Comparison of ENCODE assay signal across 15 cellular contexts in the genomic region with DNA sequence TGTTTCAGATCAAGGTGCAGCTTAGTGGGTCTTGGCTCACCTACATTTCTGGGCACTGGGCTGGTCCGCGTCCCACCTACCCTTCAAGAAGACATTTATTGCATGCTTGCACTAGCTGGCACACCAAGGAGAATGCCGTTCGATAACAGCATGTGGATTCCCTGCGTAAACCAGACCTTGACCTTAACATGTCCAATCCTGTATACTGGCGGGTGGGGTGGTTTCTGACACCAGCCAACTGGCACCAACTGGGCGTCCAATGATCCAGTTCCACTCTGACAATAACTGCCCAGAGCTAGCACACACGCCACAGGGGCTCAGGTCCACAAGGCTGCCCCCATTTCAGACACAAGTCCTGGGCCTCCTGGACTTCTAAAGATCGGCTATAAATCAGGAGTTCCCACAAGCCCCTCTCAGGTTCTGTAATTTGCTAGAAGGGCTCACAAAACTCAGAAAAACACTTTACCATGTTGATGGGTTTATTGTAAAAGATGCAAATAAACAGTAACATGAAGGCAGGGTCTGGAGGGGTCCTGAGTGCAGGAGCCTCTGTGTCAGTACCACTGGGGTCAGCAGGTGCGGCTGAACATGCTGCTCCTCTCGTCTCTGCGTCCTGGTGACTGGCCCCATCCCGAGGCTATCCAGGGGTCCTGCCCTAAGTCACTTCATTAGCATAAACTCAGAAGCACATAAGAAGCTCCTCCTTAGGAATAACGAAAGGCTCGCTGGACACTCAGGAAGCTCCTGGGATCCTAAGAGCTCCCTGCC.
DNase-seq lines count a peak whose midpoint lies in the region; ATAC-seq and TF ChIP-seq lines count a peak whose summit lies in the region.
"Had no signal": no experiment of that assay in that cellular context is flagged by ENCODE, and none has a peak within 500 bp of the region (broad histone marks: within the 10 kb centered on the region; RNA-seq: fewer than 3 reads in every experiment).

No MANE protein-coding gene starts in this region.

- intact Hi-C loops in heart right ventricle (cut with DNase I) (no loop called here), Right ventricle myocardium inferior (cut with DNase I) (no loop called here), natural killer cell (cut with micrococcal nuclease) (no loop called here)

- in situ Hi-C loops in brain microvascular endothelial cell (cut with HindIII; ENCODE audit: low pct_ligation_motif_present, low sequenced_read_pairs), result no loop called here

- no peaks in the 10 kb centered on the region for H3K36me3 Mint-ChIP-seq in natural killer cell

- no peak for TF ChIP-seq POLR2A in gastroesophageal sphincter (IDR thresholded peaks at IDR 0.05)

- H3K36me3 ChIP-seq in heart right ventricle (no peaks in the 10 kb centered on the region), gastroesophageal sphincter (peaks cover 0 to 9% of the 10 kb centered on the region in 2 donors), parathyroid adenoma (ENCODE audit: control insufficient read depth, insufficient read depth, low read length) (no peaks in the 10 kb centered on the region), brain microvascular endothelial cell (replicated peaks) (no peaks in the 10 kb centered on the region)
- H3K36me3 ChIP-seq: SJSA1 had no signal

- 75 to 79% methylated on average over 15 of the region's 15 CpGs for WGBS in heart right ventricle, 2 donors
- 84 to 90% methylated on average over 6 of the region's 15 CpGs for WGBS in gastroesophageal sphincter (ENCODE audit: low coverage in 1 of 2), 2 donors

- peaks cover 39% of the 10 kb centered on the region for H3K79me2 ChIP-seq in parathyroid adenoma

- no peak for TF ChIP-seq EP300 in gastroesophageal sphincter (IDR thresholded peaks at IDR 0.05)

- H3K9me3 ChIP-seq in heart right ventricle (no peaks in the 10 kb centered on the region), gastroesophageal sphincter (no peaks in the 10 kb centered on the region), parathyroid adenoma (ENCODE audit: control insufficient read depth, low read length) (no peaks in the 10 kb centered on the region)
- H3K9me3 ChIP-seq: SJSA1 had no signal

- peaks cover 10 to 93% (median 36%) of the 10 kb centered on the region in 9 donors for H3K4me1 ChIP-seq in heart right ventricle
- peaks cover 0 to 77% (median 24%) of the 10 kb centered on the region in 3 donors for H3K4me1 ChIP-seq in gastroesophageal sphincter
- peaks cover 12% of the 10 kb centered on the region for H3K4me1 ChIP-seq in parathyroid adenoma
- H3K4me1 ChIP-seq: SJSA1 had no signal

- H3K9me3 Mint-ChIP-seq in natural killer cell, result no peaks in the 10 kb centered on the region

- H3K27me3 Mint-ChIP-seq in natural killer cell (ENCODE audit: low read depth in 2 of 2), result no peaks in the 10 kb centered on the region
- H3K27me3 Mint-ChIP-seq: CD4-positive, CD25-positive, alpha-beta regulatory T cell had no signal

- no peak overlapping the region for H3K27ac Mint-ChIP-seq in natural killer cell
- H3K27ac Mint-ChIP-seq: CD4-positive, CD25-positive, alpha-beta regulatory T cell had no signal

- H3K4me3 ChIP-seq in heart right ventricle, result no peak overlapping the region
- H3K4me3 ChIP-seq in gastroesophageal sphincter, result no peak overlapping the region
- H3K4me3 ChIP-seq in parathyroid adenoma (ENCODE audit: low read depth, low read length), result no peak overlapping the region
- no peak overlapping the region for H3K4me3 ChIP-seq in brain microvascular endothelial cell (ENCODE audit: low read depth, low read length)
- H3K4me3 ChIP-seq: SJSA1 had no signal

- H3K4me2 ChIP-seq in parathyroid adenoma (ENCODE audit: low read length), result no peak overlapping the region

- H2AFZ ChIP-seq in parathyroid adenoma, result peak overlapping the region; percentile 72

- TF ChIP-seq CTCF in heart right ventricle (IDR thresholded peaks at IDR 0.05) (no peak), gastroesophageal sphincter (IDR thresholded peaks at IDR 0.05) (no peak), parathyroid adenoma (IDR thresholded peaks at IDR 0.05) (no peak), natural killer cell (IDR thresholded peaks at IDR 0.05) (no peak), brain microvascular endothelial cell (IDR thresholded peaks at IDR 0.05; ENCODE audit: low read depth, low read length, missing control alignments) (no peak)

- H3K4me1 Mint-ChIP-seq in natural killer cell, result peaks cover 40 to 53% of the 10 kb centered on the region in 2 donors

- peak overlapping the region; percentile 42 to 81 (median 68) for H3K27ac ChIP-seq in heart right ventricle
- peak overlapping the region in 3 of 4 donors; percentile 74 to 86 (median 85) for H3K27ac ChIP-seq in gastroesophageal sphincter
- no peak overlapping the region for H3K27ac ChIP-seq in parathyroid adenoma
- H3K27ac ChIP-seq in brain microvascular endothelial cell, result no peak overlapping the region
- H3K27ac ChIP-seq: SJSA1 had no signal

- H3K27me3 ChIP-seq in heart right ventricle (no peaks in the 10 kb centered on the region), gastroesophageal sphincter (no peaks in the 10 kb centered on the region), parathyroid adenoma (ENCODE audit: control insufficient read depth, insufficient read depth, low read length) (no peaks in the 10 kb centered on the region), brain microvascular endothelial cell (replicated peaks) (no peaks in the 10 kb centered on the region)
- H3K27me3 ChIP-seq: SJSA1 had no signal

- H3K4me3 Mint-ChIP-seq in natural killer cell, result no peak overlapping the region
- H3K4me3 Mint-ChIP-seq: CD4-positive, CD25-positive, alpha-beta regulatory T cell had no signal

- DNase-seq in heart right ventricle, result no peak
- no peak for DNase-seq in Right ventricle myocardium inferior (ENCODE audit: missing footprints)
- DNase-seq in ureter (ENCODE audit: low spot score), result peak; percentile 44
- no peak for DNase-seq in natural killer cell
- no peak for DNase-seq in COLO829 (ENCODE audit: low spot score)
- DNase-seq in brain microvascular endothelial cell, result no peak
- DNase-seq: activated gamma-delta T cell; CD4-positive, CD25-positive, alpha-beta regulatory T cell; kidney glomerular epithelial cell; NCI-H69; T-helper 2 cell; trophoblast cell had no signal

- no peak overlapping the region for H3K9ac ChIP-seq in parathyroid adenoma

- ATAC-seq in heart right ventricle (peak in 5 of 8 donors; percentile 27 to 79 (median 34)), Right ventricle myocardium inferior (no peak), gastroesophageal sphincter (no peak), natural killer cell (no peak)

Comparison
In these comparisons a context has a peak if more than half of its experiments do, and no peak if none do; other contexts are left out.
1. ATAC-seq: peak in heart right ventricle (5 of 8); none in Right ventricle myocardium inferior (single experiment), gastroesophageal sphincter (single experiment) and natural killer cell (0 of 3).
2. H3K27ac ChIP-seq: peak in heart right ventricle (10 of 10) and gastroesophageal sphincter (3 of 4); none in parathyroid adenoma (single experiment) and brain microvascular endothelial cell (single experiment).